In the genomic region with DNA sequence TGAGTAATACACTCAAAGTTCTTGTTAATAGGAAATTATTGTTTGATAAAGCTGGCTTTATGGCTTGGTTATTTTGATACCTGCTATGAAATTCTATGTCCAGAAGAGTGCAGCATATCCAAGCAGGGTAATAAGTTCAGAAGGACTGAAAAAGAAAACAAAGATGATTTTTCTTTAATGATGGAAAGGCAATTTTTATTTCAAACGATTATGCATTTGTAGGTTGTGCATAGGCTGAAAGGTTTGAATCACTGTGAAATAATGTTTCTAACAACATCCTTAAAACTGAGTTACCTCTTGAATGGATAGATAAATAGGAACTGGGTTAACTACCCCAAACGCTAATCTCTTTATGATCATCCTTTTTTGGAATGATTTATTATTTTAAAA, we compare ENCODE assay signal across 9 cellular contexts. TPM values are rescaled to one million over a fixed set of nuclear protein-coding genes. Genes with fewer than 3 reads are reported as not detected.
DNase-seq lines count a peak whose midpoint lies in the region; ATAC-seq and TF ChIP-seq lines count a peak whose summit lies in the region.
"Had no signal": no experiment of that assay in that cellular context is flagged by ENCODE, and none has a peak within 500 bp of the region (broad histone marks: within the 10 kb centered on the region; RNA-seq: fewer than 3 reads in every experiment).

No MANE protein-coding gene starts in this region.

- H3K27me3 Mint-ChIP-seq in CD4-positive, CD25-positive, alpha-beta regulatory T cell = no peaks in the 10 kb centered on the region
- peaks cover 16% of the 10 kb centered on the region for H3K27me3 Mint-ChIP-seq in HFFc6 (ENCODE audit: insufficient read depth)
- no peaks in the 10 kb centered on the region for H3K27me3 Mint-ChIP-seq in T-helper 17 cell

- H3K9me3 ChIP-seq in CD4-positive, CD25-positive, alpha-beta regulatory T cell (ENCODE audit: control insufficient read depth in 2 of 2, low read length in 2 of 2) = no peaks in the 10 kb centered on the region
- H3K9me3 ChIP-seq in T-helper 17 cell (ENCODE audit: control insufficient read depth, low read length, poor library complexity, severe bottlenecking) = no peaks in the 10 kb centered on the region

- peak overlapping the region; percentile 99 for H3K4me3 ChIP-seq in CD4-positive, CD25-positive, alpha-beta regulatory T cell (ENCODE audit: low read depth, low read length)
- peak overlapping the region; percentile 97 for H3K4me3 ChIP-seq in fibroblast of villous mesenchyme (ENCODE audit: low read depth, low read length)

- ATAC-seq in CD4-positive, CD25-positive, alpha-beta regulatory T cell (ENCODE audit: low read depth in 2 of 2) = no peak
- no peak for ATAC-seq in T-helper 17 cell
- ATAC-seq in stimulated activated effector memory CD8-positive, alpha-beta T cell treated with anti-CD3 and anti-CD28 coated beads, Interleukin-12 subunit alpha, Interleukin-12 subunit beta, amount 100 ng/mL, for 72 hours = no peak

- H3K4me3 Mint-ChIP-seq in CD4-positive, CD25-positive, alpha-beta regulatory T cell = peak overlapping the region; percentile 82 to 97 (median 87)
- H3K4me3 Mint-ChIP-seq in HFFc6 = no peak overlapping the region
- H3K4me3 Mint-ChIP-seq in T-helper 17 cell = peak overlapping the region; percentile 95
- H3K4me3 Mint-ChIP-seq in stimulated activated effector memory CD8-positive, alpha-beta T cell treated with anti-CD3 and anti-CD28 coated beads, Interleukin-12 subunit alpha, Interleukin-12 subunit beta, amount 100 ng/mL, for 72 hours = peak overlapping the region; percentile 93

- peak overlapping the region in 1 of 3 donors; percentile 89 for H3K27ac Mint-ChIP-seq in CD4-positive, CD25-positive, alpha-beta regulatory T cell
- H3K27ac Mint-ChIP-seq in HFFc6 (no peak overlapping the region), T-helper 17 cell (peak overlapping the region; percentile 89)
- H3K27ac Mint-ChIP-seq in stimulated activated effector memory CD8-positive, alpha-beta T cell treated with anti-CD3 and anti-CD28 coated beads, Interleukin-12 subunit alpha, Interleukin-12 subunit beta, amount 100 ng/mL, for 72 hours = peak overlapping the region; percentile 90

- peaks cover 21 to 50% (median 31%) of the 10 kb centered on the region in 4 donors for H3K4me1 Mint-ChIP-seq in CD4-positive, CD25-positive, alpha-beta regulatory T cell
- H3K4me1 Mint-ChIP-seq in HFFc6 (ENCODE audit: low read depth) (peaks cover 13% of the 10 kb centered on the region), T-helper 17 cell (peaks cover 26% of the 10 kb centered on the region)
- peaks cover 32% of the 10 kb centered on the region for H3K4me1 Mint-ChIP-seq in stimulated activated effector memory CD8-positive, alpha-beta T cell treated with anti-CD3 and anti-CD28 coated beads, Interleukin-12 subunit alpha, Interleukin-12 subunit beta, amount 100 ng/mL, for 72 hours

- H3K27me3 ChIP-seq in CD4-positive, CD25-positive, alpha-beta regulatory T cell (ENCODE audit: control insufficient read depth, insufficient read depth, low read length) = no peaks in the 10 kb centered on the region

- TF ChIP-seq CTCF in HFFc6 (IDR thresholded peaks at IDR 0.05) (peak; percentile 69; the same call in 1 of the 2 replicates), fibroblast of villous mesenchyme (IDR thresholded peaks at IDR 0.05; ENCODE audit: insufficient read depth, low read depth, low read length) (peak; percentile 63)

- no peaks in the 10 kb centered on the region for H3K9me3 Mint-ChIP-seq in CD4-positive, CD25-positive, alpha-beta regulatory T cell
- H3K9me3 Mint-ChIP-seq in HFFc6 = no peaks in the 10 kb centered on the region
- no peaks in the 10 kb centered on the region for H3K9me3 Mint-ChIP-seq in stimulated activated effector memory CD8-positive, alpha-beta T cell treated with anti-CD3 and anti-CD28 coated beads, Interleukin-12 subunit alpha, Interleukin-12 subunit beta, amount 100 ng/mL, for 72 hours

- peaks cover 34% of the 10 kb centered on the region for H3K4me1 ChIP-seq in CD4-positive, CD25-positive, alpha-beta regulatory T cell (ENCODE audit: control insufficient read depth, insufficient read depth, low read length, poor library complexity, severe bottlenecking)

- no peaks in the 10 kb centered on the region for H3K36me3 Mint-ChIP-seq in CD4-positive, CD25-positive, alpha-beta regulatory T cell
- H3K36me3 Mint-ChIP-seq in HFFc6 (ENCODE audit: low read depth) = no peaks in the 10 kb centered on the region
- no peaks in the 10 kb centered on the region for H3K36me3 Mint-ChIP-seq in T-helper 17 cell (ENCODE audit: low read depth)
- H3K36me3 Mint-ChIP-seq in stimulated activated effector memory CD8-positive, alpha-beta T cell treated with anti-CD3 and anti-CD28 coated beads, Interleukin-12 subunit alpha, Interleukin-12 subunit beta, amount 100 ng/mL, for 72 hours = peaks cover 26% of the 10 kb centered on the region

- H3K36me3 ChIP-seq in CD4-positive, CD25-positive, alpha-beta regulatory T cell (ENCODE audit: control insufficient read depth, insufficient read depth, low read length) = no peaks in the 10 kb centered on the region
- H3K36me3 ChIP-seq: SJSA1 had no signal

- DNase-seq in CD4-positive, CD25-positive, alpha-beta regulatory T cell = peak in 2 of 3 donors; percentile 20 to 66
- DNase-seq in HFFc6 (peak; percentile 44), T-helper 17 cell (no peak), fibroblast of villous mesenchyme (ENCODE audit: low read depth) (peak; percentile 67), middle frontal gyrus (ENCODE audit: extremely low spot score, low spot score) (no peak), NCI-H2227 (lab: John Stamatoyannopoulos, UW; ENCODE audit: unreplicated experiment) (no peak)
- DNase-seq in stimulated activated effector memory CD8-positive, alpha-beta T cell treated with anti-CD3 and anti-CD28 coated beads, Interleukin-12 subunit alpha, Interleukin-12 subunit beta, amount 100 ng/mL, for 72 hours (ENCODE audit: low spot score in 2 of 2) = no peak
- DNase-seq in NK-92 treated with Interleukin-12 subunit alpha and Interleukin-12 subunit beta, amount 100 ng/mL, for 24 hours (lab: John Stamatoyannopoulos, UW) = no peak

- no peak overlapping the region for H3K27ac ChIP-seq in CD4-positive, CD25-positive, alpha-beta regulatory T cell (ENCODE audit: insufficient read depth, low read length, poor library complexity, severe bottlenecking)
- H3K27ac ChIP-seq: SJSA1 had no signal

RNA-seq across cellular contexts. Expression of a gene that starts 1.4 kb away (rescaled TPM):
- 13.6 TPM for total RNA-seq in CD4-positive, CD25-positive, alpha-beta regulatory T cell
- polyA plus RNA-seq in CD4-positive, CD25-positive, alpha-beta regulatory T cell = 10 to 100 TPM; 10.7 to 20.6 (median 13.1) TPM
- under 1 TPM; 0.12 to 0.64 (median 0.16) TPM for total RNA-seq in HFFc6 (2021; fragmentation: NEBNext Ultra II Directional; extraction: Animal tissue kit (Norgen Biotek cat#: 25700))
- 10 to 100 TPM; 14.2 to 19.6 TPM for total RNA-seq in T-helper 17 cell
- total RNA-seq in fibroblast of villous mesenchyme = 76.3 and 104 TPM in 2 replicates

Comparison
In these comparisons a context has a peak if more than half of its experiments do, and no peak if none do; other contexts are left out.
1. DNase-seq: peak in CD4-positive, CD25-positive, alpha-beta regulatory T cell (2 of 3), HFFc6 (single experiment) and fibroblast of villous mesenchyme (single experiment); none in T-helper 17 cell (0 of 3), stimulated activated effector memory CD8-positive, alpha-beta T cell treated with anti-CD3 and anti-CD28 coated beads, Interleukin-12 subunit alpha, Interleukin-12 subunit beta, amount 100 ng/mL, for 72 hours (0 of 2), middle frontal gyrus (single experiment), NCI-H2227 (single experiment) and NK-92 treated with Interleukin-12 subunit alpha and Interleukin-12 subunit beta, amount 100 ng/mL, for 24 hours (single experiment).